Comparison of ENCODE assay signal across 20 cellular contexts in the genomic region with DNA sequence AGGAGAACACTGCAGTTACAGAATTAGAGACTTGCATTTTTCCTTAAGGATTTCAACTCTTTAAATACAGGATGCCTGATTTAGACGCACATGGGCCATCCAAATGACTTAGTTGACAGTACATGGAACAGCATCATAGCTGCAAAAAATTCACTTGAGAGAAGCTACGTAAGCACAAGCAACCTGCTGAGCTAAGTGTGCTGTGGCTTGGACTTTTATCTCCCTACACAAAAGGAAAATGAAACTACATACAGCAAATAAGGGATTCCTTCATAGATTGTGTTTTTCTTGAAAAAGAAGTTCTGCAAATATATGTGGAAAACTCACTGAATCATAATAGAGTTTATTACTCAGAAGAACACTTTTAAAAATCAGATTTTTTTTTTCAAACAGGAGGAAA.
DNase-seq lines count a peak whose midpoint lies in the region; ATAC-seq and TF ChIP-seq lines count a peak whose summit lies in the region.
"Had no signal": no experiment of that assay in that cellular context is flagged by ENCODE, and none has a peak within 500 bp of the region (broad histone marks: within the 10 kb centered on the region; RNA-seq: fewer than 3 reads in every experiment).

No MANE protein-coding gene starts in this region.

- no CpG with 5 or more reads among the region's 2 CpGs for WGBS in H9 (ENCODE audit: extremely low coverage, insufficient read length, low lambda C conversion rate)

- no peak overlapping the region for H2BK120ac ChIP-seq in H9 (ENCODE audit: low read depth, low read length, poor library complexity, severe bottlenecking)

- no peaks in the 10 kb centered on the region for H3K36me3 Mint-ChIP-seq in H9 (ENCODE audit: insufficient read depth in 1 of 3, low read depth in 3 of 3)
- H3K36me3 Mint-ChIP-seq: CD4-positive, CD25-positive, alpha-beta regulatory T cell had no signal

- H4K8ac ChIP-seq in H9 (replicated peaks; ENCODE audit: insufficient read length, low read depth, low read length) = no peak overlapping the region

- no peaks in the 10 kb centered on the region for H3K36me3 ChIP-seq in left lung
- H3K36me3 ChIP-seq: heart right ventricle, prostate gland had no signal

- H3K27ac ChIP-seq in left lung = no peak overlapping the region
- no peak overlapping the region for H3K27ac ChIP-seq in H9 (ENCODE audit: insufficient read length, low read depth, low read length)
- H3K27ac ChIP-seq: heart right ventricle, prostate gland had no signal

- intact Hi-C loops in left lung (cut with DNase I) = no loop called here

- no peak overlapping the region for H2BK12ac ChIP-seq in H9 (ENCODE audit: insufficient read length, low read depth, low read length)

- no peak for TF ChIP-seq CTCF in left lung (IDR thresholded peaks at IDR 0.05)
- no peak for TF ChIP-seq CTCF in H9 (conservative IDR thresholded peaks at IDR 0.05)

- no peak overlapping the region for H3K14ac ChIP-seq in H9 (ENCODE audit: insufficient read depth, low read length)

- no peak overlapping the region for H3K4me2 ChIP-seq in H9 (ENCODE audit: insufficient read depth, insufficient read length, low read length)

- DNase-seq in NCI-H1417 (lab: John Stamatoyannopoulos, UW) = peak; percentile 45 to 79 (median 58)
- no peak for DNase-seq in NCI-H1417 treated with DMSO at 0.1 percent for 48 hours (lab: John Stamatoyannopoulos, UW)
- peak; percentile 7 for DNase-seq in OCI-M1 (lab: John Stamatoyannopoulos, UW)
- DNase-seq in left lung = no peak
- DNase-seq in H9 = no peak
- DNase-seq: activated CD4-positive, CD25-positive, alpha-beta regulatory T cell; CD4-positive, CD25-positive, alpha-beta regulatory T cell; GDM1; heart right ventricle; HFFc6; left cardiac atrium; NCI-H1436; NK-92 treated with Interleukin-12 subunit alpha and Interleukin-12 subunit beta, amount 100 ng/mL, for 24 hours; T-helper 17 cell had no signal

- no peak overlapping the region for H3K27ac Mint-ChIP-seq in H9
- H3K27ac Mint-ChIP-seq: CD4-positive, CD25-positive, alpha-beta regulatory T cell; HFFc6; T-helper 17 cell had no signal

- H4K91ac ChIP-seq in H9 (ENCODE audit: insufficient read length, low read depth, low read length) = no peak overlapping the region

- no peak overlapping the region for H2BK15ac ChIP-seq in H9 (ENCODE audit: low read depth, low read length)

- H3K4me1 ChIP-seq in left lung = no peaks in the 10 kb centered on the region
- H3K4me1 ChIP-seq in H9 (ENCODE audit: insufficient read depth, low read length) = no peaks in the 10 kb centered on the region
- H3K4me1 ChIP-seq: heart right ventricle, prostate gland had no signal

- H4K5ac ChIP-seq in H9 (ENCODE audit: insufficient read length, low read depth, low read length) = no peak overlapping the region

- H3K4ac ChIP-seq in H9 (ENCODE audit: low read depth, low read length) = no peak overlapping the region

- H3K9me3 ChIP-seq in left lung = no peaks in the 10 kb centered on the region
- no peaks in the 10 kb centered on the region for H3K9me3 ChIP-seq in H9 (ENCODE audit: control insufficient read depth, low read depth, low read length)
- H3K9me3 ChIP-seq: heart right ventricle, prostate gland had no signal

- no peak overlapping the region for H2BK5ac ChIP-seq in H9 (ENCODE audit: insufficient read length, low read length)

- no peak overlapping the region for H3K4me3 Mint-ChIP-seq in H9
- H3K4me3 Mint-ChIP-seq: HFFc6 had no signal

- no peaks in the 10 kb centered on the region; a peak in 1 of 5 replicates for H3K9me3 Mint-ChIP-seq in H9
- H3K9me3 Mint-ChIP-seq: HFFc6 had no signal

- H4K20me1 ChIP-seq in H9 (ENCODE audit: control insufficient read depth, insufficient read depth, insufficient read length) = no peaks in the 10 kb centered on the region

- no peak overlapping the region for H2AK5ac ChIP-seq in H9 (ENCODE audit: insufficient read length, low read length)

- H3K23ac ChIP-seq in H9 (ENCODE audit: insufficient read length, low read depth, low read length) = no peak overlapping the region

- no peaks in the 10 kb centered on the region for H3K27me3 Mint-ChIP-seq in H9 (ENCODE audit: low read depth)

- H3T11ph ChIP-seq in H9 (ENCODE audit: low read length) = no peak overlapping the region

- H3K4me1 Mint-ChIP-seq in H9 = peaks cover 8 to 11% of the 10 kb centered on the region in 2 experiments; a peak in 3 of 4 replicates

- H3K27me3 ChIP-seq in left lung (peaks cover 0 to 13% of the 10 kb centered on the region in 2 donors), H9 (ENCODE audit: insufficient read depth, low read length) (no peaks in the 10 kb centered on the region)

- H3K4me3 ChIP-seq in GM08714 (ENCODE audit: low read length) (peak overlapping the region; percentile 45; the same call in 1 of the 2 replicates), left lung (no peak overlapping the region)
- H3K4me3 ChIP-seq: prostate gland had no signal

- H3K9ac ChIP-seq in H9 (ENCODE audit: extremely low read depth, insufficient read length, low read length) = no peak overlapping the region

- H2BK20ac ChIP-seq in H9 (ENCODE audit: low read depth, low read length, poor library complexity, severe bottlenecking) = no peak overlapping the region

- H3K79me2 ChIP-seq in H9 (ENCODE audit: insufficient read depth, low read length) = no peaks in the 10 kb centered on the region

- no peak overlapping the region for H2AFZ ChIP-seq in H9 (ENCODE audit: low read length)

- no peaks in the 10 kb centered on the region for H3K79me1 ChIP-seq in H9 (ENCODE audit: insufficient read depth, low read depth, low read length, poor library complexity, severe bottlenecking)

- no peak overlapping the region for H3K18ac ChIP-seq in H9 (ENCODE audit: insufficient read length, low read depth, low read length)

- no peak overlapping the region for H3K56ac ChIP-seq in H9 (ENCODE audit: insufficient read length, low read depth, low read length)

- ATAC-seq in left lung = peak; percentile 64
- no peak for ATAC-seq in GM21529 (IDR thresholded peaks at IDR 0.05; ENCODE audit: unreplicated experiment)
- ATAC-seq in HG02884 (IDR thresholded peaks at IDR 0.05; ENCODE audit: unreplicated experiment) = no peak
- ATAC-seq: esophagus mucosa, heart right ventricle, left cardiac atrium, Right ventricle myocardium inferior, T-helper 17 cell had no signal

- no peaks in the 10 kb centered on the region for H3K23me2 ChIP-seq in H9 (ENCODE audit: insufficient read length, low read depth, low read length, poor library complexity, severe bottlenecking)

Comparison
In these comparisons a context has a peak if more than half of its experiments do, and no peak if none do; other contexts are left out.
1. DNase-seq: peak in NCI-H1417 (3 of 3) and OCI-M1 (single experiment); none in NCI-H1417 treated with DMSO at 0.1 percent for 48 hours (single experiment), left lung (0 of 2) and H9 (single experiment).